ENCODE assay signal across 29 cellular contexts in the genomic region with DNA sequence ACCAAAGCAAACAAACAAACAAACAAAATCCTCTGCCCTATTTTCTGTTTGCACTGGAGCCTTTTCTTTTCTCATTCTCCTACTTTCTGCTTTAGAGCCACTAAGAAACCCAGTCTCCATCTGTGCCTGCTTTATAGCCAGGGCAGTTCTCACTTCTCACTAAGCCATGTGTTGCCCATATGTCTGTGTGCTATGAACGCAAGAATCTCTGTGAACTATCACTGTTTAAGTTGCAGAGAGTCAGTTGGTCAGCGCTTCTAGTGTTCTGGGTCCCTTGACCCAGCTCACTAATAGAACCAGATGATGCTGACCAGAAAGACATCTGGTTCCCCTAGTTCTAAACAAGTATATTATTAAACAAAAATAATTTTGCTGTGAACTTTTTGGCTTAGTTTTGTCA.
A peak's percentile ranks its signal among the peaks of the same experiment; 100 is the strongest.
DNase-seq lines count a peak whose midpoint lies in the region; ATAC-seq and TF ChIP-seq lines count a peak whose summit lies in the region.
"Had no signal": no experiment of that assay in that cellular context is flagged by ENCODE, and none has a peak within 500 bp of the region (broad histone marks: within the 10 kb centered on the region; RNA-seq: fewer than 3 reads in every experiment).

No MANE protein-coding gene starts in this region.

- H3K4me1 ChIP-seq in GM23248 (ENCODE audit: insufficient read depth) (peaks cover 9% of the 10 kb centered on the region), mesendoderm (ENCODE audit: control insufficient read depth, low read depth, low read length) (no peaks in the 10 kb centered on the region), left ventricle myocardium inferior (no peaks in the 10 kb centered on the region)
- no peaks in the 10 kb centered on the region for H3K4me1 ChIP-seq in naive thymus-derived CD4-positive, alpha-beta T cell (ENCODE audit: control insufficient read depth in 2 of 2, insufficient read depth in 2 of 2, low read length in 2 of 2)
- H3K4me1 ChIP-seq: ascending aorta, BLaER1, upper lobe of right lung had no signal

- H3K23ac ChIP-seq in mesendoderm (ENCODE audit: low read length), result no peak overlapping the region

- WGBS in GM23248 (ENCODE audit: low coverage in 1 of 2, low lambda C conversion rate in 2 of 2, missing lambda C conversion rate in 2 of 2), 2 experiments, result 46 to 47% methylated on average over 2 of the region's 2 CpGs
- no CpG with 5 or more reads among the region's 2 CpGs for WGBS in mesendoderm (ENCODE audit: extremely low coverage, insufficient coverage, low lambda C conversion rate)

- H3F3A ChIP-seq in GM23248 (ENCODE audit: insufficient read depth), result 0 out of 2 replicates have a peak, but pooled peaks cover 9% of the 10 kb centered on the region

- TF ChIP-seq CTCF in AG09319 (IDR thresholded peaks at IDR 0.05; ENCODE audit: low read depth, low read length) (no peak), left ventricle myocardium inferior (IDR thresholded peaks at IDR 0.05; ENCODE audit: borderline replicate concordance) (no peak)

- H3K79me2 ChIP-seq in GM23248 (ENCODE audit: insufficient read depth), result no peaks in the 10 kb centered on the region
- no peaks in the 10 kb centered on the region for H3K79me2 ChIP-seq in mesendoderm (ENCODE audit: control insufficient read depth, insufficient read depth, low read length)

- H3K79me1 ChIP-seq in mesendoderm (ENCODE audit: low read length), result no peaks in the 10 kb centered on the region

- H3K9me3 ChIP-seq in GM23248 (ENCODE audit: low read depth) (no peaks in the 10 kb centered on the region), left ventricle myocardium inferior (replicated peaks) (no peaks in the 10 kb centered on the region)
- H3K9me3 ChIP-seq in naive thymus-derived CD4-positive, alpha-beta T cell (ENCODE audit: control insufficient read depth in 2 of 3, low read length in 3 of 3), result no peaks in the 10 kb centered on the region
- H3K9me3 ChIP-seq: ascending aorta, upper lobe of right lung had no signal

- no peak overlapping the region for H4K8ac ChIP-seq in mesendoderm (ENCODE audit: low read depth, low read length)

- no peak overlapping the region for H4K5ac ChIP-seq in mesendoderm (ENCODE audit: low read length)

- peaks cover 4 to 59% (median 36%) of the 10 kb centered on the region in 5 donors for H3K36me3 Mint-ChIP-seq in naive thymus-derived CD4-positive, alpha-beta T cell
- peaks cover 5% of the 10 kb centered on the region for H3K36me3 Mint-ChIP-seq in activated CD4-positive, alpha-beta T cell treated with anti-CD3 and anti-CD28 coated beads, Interleukin-2, amount 10 ng/mL, durations not matched to agents 24 days and 14 days (ENCODE audit: low read depth)

- H2AFZ ChIP-seq in GM23248, result no peak overlapping the region

- no peak overlapping the region for H3K27ac ChIP-seq in GM23248
- H3K27ac ChIP-seq in mesendoderm (ENCODE audit: low read depth, low read length), result no peak overlapping the region
- H3K27ac ChIP-seq in naive thymus-derived CD4-positive, alpha-beta T cell (ENCODE audit: low read depth, low read length), result no peak overlapping the region
- no peak overlapping the region for H3K27ac ChIP-seq in left ventricle myocardium inferior (replicated peaks)
- H3K27ac ChIP-seq: ascending aorta, BLaER1, coronary artery, upper lobe of right lung had no signal

- no peaks in the 10 kb centered on the region for H3K9me2 ChIP-seq in GM23248 (ENCODE audit: insufficient read depth)

- intact Hi-C loops in naive thymus-derived CD4-positive, alpha-beta T cell (cut with micrococcal nuclease), result no loop called here
- intact Hi-C loops in left ventricle myocardium inferior (cut with micrococcal nuclease), result no loop called here
- intact Hi-C loops in activated CD4-positive, alpha-beta T cell treated with anti-CD3 and anti-CD28 coated beads, Interleukin-2, amount 10 ng/mL, durations not matched to agents 24 days and 14 days (cut with micrococcal nuclease), result no loop called here

- in situ Hi-C loops in GM23248 (cut with MboI), result no loop called here

- no peak overlapping the region for H3K56ac ChIP-seq in mesendoderm (ENCODE audit: low read length)

- POLR2A ChIA-PET in naive thymus-derived CD4-positive, alpha-beta T cell (lab: Charles Lee), result no interaction called here

- no peak overlapping the region for H3K9ac ChIP-seq in GM23248
- H3K9ac ChIP-seq in mesendoderm (ENCODE audit: low read length), result no peak overlapping the region
- H3K9ac ChIP-seq: BLaER1 had no signal

- no peak overlapping the region for H3K4ac ChIP-seq in mesendoderm (ENCODE audit: low read depth, low read length)

- no peaks in the 10 kb centered on the region for H3K36me3 ChIP-seq in GM23248 (ENCODE audit: low read depth)
- H3K36me3 ChIP-seq in mesendoderm (ENCODE audit: control insufficient read depth, insufficient read depth, low read length), result no peaks in the 10 kb centered on the region
- peaks cover 0 to 16% (median 0%) of the 10 kb centered on the region in 3 experiments for H3K36me3 ChIP-seq in naive thymus-derived CD4-positive, alpha-beta T cell (ENCODE audit: control insufficient read depth in 2 of 3, insufficient read depth in 3 of 3, low read length in 3 of 3)
- peaks cover 19% of the 10 kb centered on the region for H3K36me3 ChIP-seq in left ventricle myocardium inferior
- H3K36me3 ChIP-seq: cardiac muscle cell had no signal

- no peak overlapping the region for H3K4me3 ChIP-seq in GM23248
- H3K4me3 ChIP-seq in mesendoderm (ENCODE audit: low read length), result no peak overlapping the region
- no peak overlapping the region for H3K4me3 ChIP-seq in naive thymus-derived CD4-positive, alpha-beta T cell (ENCODE audit: low read length)
- no peak overlapping the region for H3K4me3 ChIP-seq in left ventricle myocardium inferior
- H3K4me3 ChIP-seq: ascending aorta, BLaER1, cardiac muscle cell, coronary artery, skin epidermis, upper lobe of right lung had no signal

- CTCF ChIA-PET in naive thymus-derived CD4-positive, alpha-beta T cell (lab: Charles Lee), result no interaction called here

- DNase-seq in AG09319 (ENCODE audit: extremely low read depth, low read depth), result peak; percentile 29
- peak; percentile 5 for DNase-seq in GM23248
- DNase-seq in epidermal melanocyte (ENCODE audit: insufficient read length, low spot score), result peak; percentile 51
- DNase-seq in inferior parietal cortex (ENCODE audit: extremely low spot score), result peak; percentile 28
- DNase-seq in mesendoderm, result no peak
- DNase-seq in naive thymus-derived CD4-positive, alpha-beta T cell, result no peak
- no peak for DNase-seq in left ventricle myocardium inferior
- DNase-seq in activated CD4-positive, alpha-beta T cell treated with anti-CD3 and anti-CD28 coated beads, Interleukin-2, amount 10 ng/mL, durations not matched to agents 24 days and 14 days, result no peak
- DNase-seq: activated B cell treated with CpG ODN at 0.5 μM for 24 hours; activated CD8-positive, alpha-beta memory T cell treated with anti-CD3 and anti-CD28 coated beads, Interleukin-2, amount 10 ng/mL, durations not matched to agents 7 days and 5 days; activated gamma-delta T cell treated with Interleukin-2 at 50 U/mL for 16 hours; activated naive CD8-positive, alpha-beta T cell treated with anti-CD3 and anti-CD28 coated beads, Interleukin-2, amount 10 ng/mL, durations not matched to agents 7 days and 5 days; activated T-cell treated with anti-CD3 and anti-CD28 coated beads, Interleukin-2, amount 50 U/mL, for 4 hours; COR-L47; effector CD8-positive, alpha-beta T cell; erythroblast; GDM1; hypothalamus; NCI-H510A; OCI-M1; stimulated activated naive CD4-positive, alpha-beta T cell treated with Interleukin-2 at 50 U/mL for 16 hours; upper lobe of right lung had no signal

- no peak overlapping the region for H3K4me3 Mint-ChIP-seq in naive thymus-derived CD4-positive, alpha-beta T cell
- H3K4me3 Mint-ChIP-seq in activated CD4-positive, alpha-beta T cell treated with anti-CD3 and anti-CD28 coated beads, Interleukin-2, amount 10 ng/mL, durations not matched to agents 24 days and 14 days, result no peak overlapping the region
- H3K4me3 Mint-ChIP-seq: activated B cell treated with CpG ODN at 0.5 μM for 24 hours; activated CD8-positive, alpha-beta memory T cell treated with anti-CD3 and anti-CD28 coated beads, Interleukin-2, amount 10 ng/mL, durations not matched to agents 7 days and 5 days; activated naive CD8-positive, alpha-beta T cell treated with anti-CD3 and anti-CD28 coated beads, Interleukin-2, amount 10 ng/mL, durations not matched to agents 7 days and 5 days; activated T-cell treated with anti-CD3 and anti-CD28 coated beads, Interleukin-2, amount 50 U/mL, for 4 hours; IgD-negative memory B cell; memory B cell had no signal

- no peak overlapping the region for H2BK5ac ChIP-seq in mesendoderm (ENCODE audit: low read length)

- H3K27ac Mint-ChIP-seq in naive thymus-derived CD4-positive, alpha-beta T cell, result no peak overlapping the region
- no peak overlapping the region for H3K27ac Mint-ChIP-seq in activated CD4-positive, alpha-beta T cell treated with anti-CD3 and anti-CD28 coated beads, Interleukin-2, amount 10 ng/mL, durations not matched to agents 24 days and 14 days
- H3K27ac Mint-ChIP-seq: activated B cell treated with CpG ODN at 0.5 μM for 24 hours; activated CD8-positive, alpha-beta memory T cell treated with anti-CD3 and anti-CD28 coated beads, Interleukin-2, amount 10 ng/mL, durations not matched to agents 7 days and 5 days; activated naive CD8-positive, alpha-beta T cell treated with anti-CD3 and anti-CD28 coated beads, Interleukin-2, amount 10 ng/mL, durations not matched to agents 7 days and 5 days; IgD-negative memory B cell; memory B cell had no signal

- ATAC-seq in naive thymus-derived CD4-positive, alpha-beta T cell, result no peak
- ATAC-seq: activated CD8-positive, alpha-beta memory T cell treated with anti-CD3 and anti-CD28 coated beads, Interleukin-2, amount 10 ng/mL, durations not matched to agents 7 days and 5 days; activated T-cell treated with anti-CD3 and anti-CD28 coated beads, Interleukin-2, amount 50 U/mL, for 4 hours; upper lobe of right lung had no signal

- H3K4me2 ChIP-seq in GM23248 (ENCODE audit: unreplicated experiment), result no peak overlapping the region
- no peak overlapping the region for H3K4me2 ChIP-seq in mesendoderm (ENCODE audit: low read length)
- H3K4me2 ChIP-seq: BLaER1 had no signal

- H3K27me3 Mint-ChIP-seq in naive thymus-derived CD4-positive, alpha-beta T cell, result no peaks in the 10 kb centered on the region
- H3K27me3 Mint-ChIP-seq in activated CD4-positive, alpha-beta T cell treated with anti-CD3 and anti-CD28 coated beads, Interleukin-2, amount 10 ng/mL, durations not matched to agents 24 days and 14 days, result no peaks in the 10 kb centered on the region
- H3K27me3 Mint-ChIP-seq: activated B cell treated with CpG ODN at 0.5 μM for 24 hours; activated naive CD8-positive, alpha-beta T cell treated with anti-CD3 and anti-CD28 coated beads, Interleukin-2, amount 10 ng/mL, durations not matched to agents 7 days and 5 days; IgD-negative memory B cell; memory B cell had no signal

- H2BK15ac ChIP-seq in mesendoderm (replicated peaks; ENCODE audit: low read depth), result no peak overlapping the region

- no peak overlapping the region for H2AK5ac ChIP-seq in mesendoderm (ENCODE audit: low read length)

- no peak overlapping the region for H3K18ac ChIP-seq in mesendoderm (ENCODE audit: low read length)

- no peaks in the 10 kb centered on the region for H3K27me3 ChIP-seq in GM23248 (replicated peaks; ENCODE audit: insufficient read depth)
- H3K27me3 ChIP-seq in mesendoderm (ENCODE audit: insufficient read depth, low read length, poor library complexity), result no peaks in the 10 kb centered on the region
- H3K27me3 ChIP-seq in naive thymus-derived CD4-positive, alpha-beta T cell (ENCODE audit: control insufficient read depth in 2 of 2, insufficient read depth in 2 of 2, low read length in 2 of 2), result no peaks in the 10 kb centered on the region
- no peaks in the 10 kb centered on the region for H3K27me3 ChIP-seq in left ventricle myocardium inferior (ENCODE audit: low read depth)
- H3K27me3 ChIP-seq: ascending aorta, BLaER1, cardiac muscle cell, upper lobe of right lung had no signal

- H4K20me1 ChIP-seq in GM23248 (ENCODE audit: insufficient read depth), result no peaks in the 10 kb centered on the region
- H4K20me1 ChIP-seq: BLaER1 had no signal

- no peaks in the 10 kb centered on the region for H3K9me3 Mint-ChIP-seq in naive thymus-derived CD4-positive, alpha-beta T cell
- H3K9me3 Mint-ChIP-seq in activated CD4-positive, alpha-beta T cell treated with anti-CD3 and anti-CD28 coated beads, Interleukin-2, amount 10 ng/mL, durations not matched to agents 24 days and 14 days, result no peaks in the 10 kb centered on the region
- H3K9me3 Mint-ChIP-seq: activated B cell treated with CpG ODN at 0.5 μM for 24 hours; activated naive CD8-positive, alpha-beta T cell treated with anti-CD3 and anti-CD28 coated beads, Interleukin-2, amount 10 ng/mL, durations not matched to agents 7 days and 5 days; activated T-cell treated with anti-CD3 and anti-CD28 coated beads, Interleukin-2, amount 50 U/mL, for 4 hours; memory B cell had no signal

- peaks cover 0 to 6% (median 0%) of the 10 kb centered on the region in 7 donors for H3K4me1 Mint-ChIP-seq in naive thymus-derived CD4-positive, alpha-beta T cell
- H3K4me1 Mint-ChIP-seq in activated CD4-positive, alpha-beta T cell treated with anti-CD3 and anti-CD28 coated beads, Interleukin-2, amount 10 ng/mL, durations not matched to agents 24 days and 14 days, result peaks cover 6% of the 10 kb centered on the region
- H3K4me1 Mint-ChIP-seq: activated B cell treated with CpG ODN at 0.5 μM for 24 hours, IgD-negative memory B cell, memory B cell had no signal

- H2BK120ac ChIP-seq in mesendoderm (ENCODE audit: low read depth, low read length), result no peak overlapping the region

Comparison
In these comparisons a context has a peak if more than half of its experiments do, and no peak if none do; other contexts are left out.
1. DNase-seq: peak in AG09319 (single experiment), GM23248 (single experiment), epidermal melanocyte (single experiment) and inferior parietal cortex (single experiment); none in mesendoderm (single experiment), naive thymus-derived CD4-positive, alpha-beta T cell (0 of 9), left ventricle myocardium inferior (single experiment) and activated CD4-positive, alpha-beta T cell treated with anti-CD3 and anti-CD28 coated beads, Interleukin-2, amount 10 ng/mL, durations not matched to agents 24 days and 14 days (single experiment).